ENCODE assay signal across 8 cellular contexts in the genomic region with DNA sequence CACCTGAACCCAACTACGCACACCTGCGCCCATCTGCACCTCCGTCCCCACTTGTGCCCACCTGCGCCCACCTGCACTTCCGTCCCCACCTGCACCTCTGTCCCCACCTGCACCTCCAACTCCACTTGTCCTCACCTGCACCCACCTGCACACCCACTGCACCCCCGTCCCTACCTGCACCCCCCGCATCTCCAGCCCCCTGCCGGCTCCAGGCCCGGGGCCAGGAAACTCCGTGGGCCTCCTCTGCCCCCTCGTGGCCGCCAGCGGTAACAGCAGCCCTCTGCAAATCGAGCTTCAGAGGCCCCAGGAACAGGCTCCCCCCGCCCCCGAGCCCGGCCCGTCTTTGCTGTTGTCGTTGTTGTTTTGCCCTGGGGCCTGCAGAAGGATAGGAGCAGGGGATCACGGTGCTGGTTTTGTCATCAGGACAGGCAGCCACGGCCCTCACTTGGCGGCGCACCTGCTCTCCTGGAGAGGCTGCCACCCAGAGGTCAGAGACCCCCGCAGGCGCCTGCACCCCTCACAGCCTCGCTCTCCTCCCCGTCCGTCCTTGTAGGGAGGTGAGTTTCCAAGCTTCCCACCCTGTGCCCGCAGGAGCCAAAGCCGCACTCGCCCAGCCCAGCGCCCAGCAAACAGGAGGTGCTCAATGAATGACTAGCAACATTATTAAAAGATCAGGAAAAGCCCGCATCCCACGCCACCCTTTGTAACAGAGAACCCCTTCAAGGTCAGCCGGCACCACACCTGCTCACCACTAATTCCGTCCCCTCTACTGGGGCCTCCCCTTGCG.
A peak's percentile ranks its signal among the peaks of the same experiment; 100 is the strongest.
DNase-seq lines count a peak whose midpoint lies in the region; ATAC-seq and TF ChIP-seq lines count a peak whose summit lies in the region.

No MANE protein-coding gene starts in this region.

- peaks cover 11% of the 10 kb centered on the region for H3K4me1 Mint-ChIP-seq in T-helper 17 cell

- H3K27ac Mint-ChIP-seq in T-helper 17 cell, result peak overlapping the region; percentile 21

- no peak for TF ChIP-seq POLR2A in sigmoid colon (IDR thresholded peaks at IDR 0.05)

- no peak for TF ChIP-seq EP300 in sigmoid colon (IDR thresholded peaks at IDR 0.05)

- peak; percentile 79 for DNase-seq in AG08395 (ENCODE audit: low spot score)
- peak; percentile 15 to 76 for DNase-seq in HAP-1 (ENCODE audit: low spot score in 2 of 2)
- peak; percentile 66 to 68 (median 67) for DNase-seq in T-helper 17 cell
- DNase-seq in right cardiac atrium, result peak; percentile 69 to 90 (median 86)
- peak; percentile 75 for DNase-seq in sigmoid colon
- no peak for DNase-seq in GF-D8 (lab: John Stamatoyannopoulos, UW)

- H3K4me1 ChIP-seq in HAP-1, result no peaks in the 10 kb centered on the region
- H3K4me1 ChIP-seq in right cardiac atrium (ENCODE audit: control insufficient read depth, insufficient read depth, low read length), result peaks cover 9% of the 10 kb centered on the region
- peaks cover 0 to 12% (median 10%) of the 10 kb centered on the region in 4 donors for H3K4me1 ChIP-seq in sigmoid colon

- no peak overlapping the region for H3K4me3 ChIP-seq in HAP-1
- no peak overlapping the region for H3K4me3 ChIP-seq in right cardiac atrium (ENCODE audit: low read length)
- no peak overlapping the region for H3K4me3 ChIP-seq in sigmoid colon

- intact Hi-C loops in right cardiac atrium (cut with DNase I) (no loop called here), sigmoid colon (cut with DNase I) (no loop called here)

- H3K27ac ChIP-seq in angular gyrus (ENCODE audit: low read depth, low read length), result peak overlapping the region; percentile 77
- H3K27ac ChIP-seq in right cardiac atrium (ENCODE audit: low read length), result no peak overlapping the region
- no peak overlapping the region for H3K27ac ChIP-seq in sigmoid colon

- no peak overlapping the region for H3K4me3 Mint-ChIP-seq in T-helper 17 cell

- TF ChIP-seq CTCF in sigmoid colon (IDR thresholded peaks at IDR 0.05), result peak; percentile 77 to 86 (median 82)

- in situ Hi-C loops in HAP-1 (cut with MboI; ENCODE audit: low sequenced_read_pairs), result no loop called here

- 21% methylated on average over 37 of the region's 37 CpGs for WGBS in right cardiac atrium
- WGBS in sigmoid colon, 2 donors, result 15 to 22% methylated on average over 37 of the region's 37 CpGs

- no peaks in the 10 kb centered on the region for H3K27me3 Mint-ChIP-seq in T-helper 17 cell

- no peaks in the 10 kb centered on the region for H3K36me3 ChIP-seq in HAP-1 (replicated peaks)
- no peaks in the 10 kb centered on the region for H3K36me3 ChIP-seq in sigmoid colon

- H3K36me3 Mint-ChIP-seq in T-helper 17 cell (ENCODE audit: low read depth), result no peaks in the 10 kb centered on the region

- H3K27me3 ChIP-seq in HAP-1 (ENCODE audit: low read depth) (no peaks in the 10 kb centered on the region), right cardiac atrium (ENCODE audit: control insufficient read depth, insufficient read depth) (no peaks in the 10 kb centered on the region), sigmoid colon (no peaks in the 10 kb centered on the region)

- ATAC-seq in T-helper 17 cell (peak; percentile 95), right cardiac atrium (peak; percentile 3 to 21), GM21529 (IDR thresholded peaks at IDR 0.05; ENCODE audit: unreplicated experiment) (no peak)

- no peaks in the 10 kb centered on the region for H3K9me3 ChIP-seq in HAP-1
- H3K9me3 ChIP-seq in T-helper 17 cell (ENCODE audit: control insufficient read depth, low read length, poor library complexity, severe bottlenecking), result no peaks in the 10 kb centered on the region
- H3K9me3 ChIP-seq in right cardiac atrium (ENCODE audit: control insufficient read depth, low read length), result no peaks in the 10 kb centered on the region
- H3K9me3 ChIP-seq in sigmoid colon, result no peaks in the 10 kb centered on the region
